In genomic region chr6:143197377-143197776, GRCh38 we compare ENCODE assay signal across 25 cellular contexts.
"Had no signal": no experiment of that assay in that cellular context is flagged by ENCODE, and none has a peak within 500 bp of the region (broad histone marks: within the 10 kb centered on the region; RNA-seq: fewer than 3 reads in every experiment).

No MANE protein-coding gene starts in this region.

- H3K27me3 Mint-ChIP-seq: activated CD4-positive, alpha-beta memory T cell treated with anti-CD3 and anti-CD28 coated beads for 36 hours; activated CD4-positive, alpha-beta T cell treated with anti-CD3 and anti-CD28 coated beads for 36 hours; activated CD8-positive, alpha-beta memory T cell treated with anti-CD3 and anti-CD28 coated beads, Interleukin-2, amount 10 ng/mL, durations not matched to agents 7 days and 5 days; dendritic cell treated with granulocyte-macrophage colony-stimulating factor and Interleukin-4, amounts not matched to agents 40 ng/mL and 50 ng/mL, for 4 days; T-cell had no signal

- H3K27me3 ChIP-seq: esophagus muscularis mucosa, foreskin keratinocyte, left lung, upper lobe of right lung had no signal

- H3K9me3 ChIP-seq: esophagus muscularis mucosa, left lung, upper lobe of right lung had no signal

- H3K4me1 ChIP-seq: left lung, upper lobe of right lung had no signal

- H3K9me3 Mint-ChIP-seq: activated CD4-positive, alpha-beta memory T cell treated with anti-CD3 and anti-CD28 coated beads for 36 hours; activated T-helper 2 cell treated with anti-CD3 and anti-CD28 coated beads, Interferon-gamma antibody, Interleukin-2, Interleukin-4, amounts not matched to agents 10 μg/mL and 5 μg/mL and 100 μg/mL, durations not matched to agents 14 hours and 24 hours and 36 hours; nephron progenitor cell; T-cell; WTC11 had no signal

- H3K4me3 Mint-ChIP-seq: activated CD4-positive, alpha-beta memory T cell treated with anti-CD3 and anti-CD28 coated beads for 36 hours; activated CD4-positive, alpha-beta T cell treated with anti-CD3 and anti-CD28 coated beads for 36 hours; activated CD8-positive, alpha-beta memory T cell treated with anti-CD3 and anti-CD28 coated beads, Interleukin-2, amount 10 ng/mL, durations not matched to agents 7 days and 5 days; dendritic cell treated with granulocyte-macrophage colony-stimulating factor and Interleukin-4, amounts not matched to agents 40 ng/mL and 50 ng/mL, for 4 days; mesothelial cell of epicardium; T-cell; WTC11 had no signal

- FAIRE-seq: bronchial epithelial cell had no signal

- H3K36me3 ChIP-seq: esophagus muscularis mucosa, left lung, upper lobe of right lung had no signal

- H3K27ac Mint-ChIP-seq: activated CD4-positive, alpha-beta memory T cell treated with anti-CD3 and anti-CD28 coated beads for 36 hours; activated CD4-positive, alpha-beta T cell treated with anti-CD3 and anti-CD28 coated beads for 36 hours; activated CD8-positive, alpha-beta memory T cell treated with anti-CD3 and anti-CD28 coated beads, Interleukin-2, amount 10 ng/mL, durations not matched to agents 7 days and 5 days; activated T-helper 2 cell treated with anti-CD3 and anti-CD28 coated beads, Interferon-gamma antibody, Interleukin-2, Interleukin-4, amounts not matched to agents 10 μg/mL and 5 μg/mL and 100 μg/mL, durations not matched to agents 14 hours and 24 hours and 36 hours; dendritic cell treated with granulocyte-macrophage colony-stimulating factor and Interleukin-4, amounts not matched to agents 40 ng/mL and 50 ng/mL, for 4 days; mesothelial cell of epicardium; T-cell; WTC11 had no signal

- H3K4me3 ChIP-seq: esophagus muscularis mucosa, left lung, upper lobe of right lung had no signal

- ATAC-seq: activated CD4-positive, alpha-beta T cell treated with anti-CD3 and anti-CD28 coated beads for 36 hours; activated CD8-positive, alpha-beta memory T cell treated with anti-CD3 and anti-CD28 coated beads, Interleukin-2, amount 10 ng/mL, durations not matched to agents 7 days and 5 days; foreskin keratinocyte; left lung; T-cell; upper lobe of right lung; WTC11 had no signal

- H3K36me3 Mint-ChIP-seq: activated CD4-positive, alpha-beta memory T cell treated with anti-CD3 and anti-CD28 coated beads for 36 hours; activated CD8-positive, alpha-beta memory T cell treated with anti-CD3 and anti-CD28 coated beads, Interleukin-2, amount 10 ng/mL, durations not matched to agents 7 days and 5 days; mesothelial cell of epicardium had no signal

- DNase-seq: activated CD4-positive, alpha-beta memory T cell treated with anti-CD3 and anti-CD28 coated beads for 36 hours; activated CD4-positive, alpha-beta T cell treated with anti-CD3 and anti-CD28 coated beads for 36 hours; activated CD8-positive, alpha-beta memory T cell treated with anti-CD3 and anti-CD28 coated beads, Interleukin-2, amount 10 ng/mL, durations not matched to agents 7 days and 5 days; activated naive CD4-positive, alpha-beta T cell treated with Interleukin-2 at 50 U/mL for 16 hours; aorta; effector CD8-positive, alpha-beta T cell; foreskin keratinocyte; glutamatergic neuron; hippocampal formation; islet precursor cell; left lung; occipital lobe; posterior cingulate gyrus; stimulated activated CD4-positive, alpha-beta T cell treated with anti-CD3 and anti-CD28 coated beads, Interleukin-12 subunit alpha, Interleukin-12 subunit beta, amount 100 ng/mL, for 4 hours; stimulated activated CD4-positive, alpha-beta T cell treated with anti-CD3 and anti-CD28 coated beads, Interleukin-1b, Interleukin-23, amount 100 ng/mL, for 48 hours; stimulated activated CD8-positive, alpha-beta memory T cell treated with anti-CD3 and anti-CD28 coated beads, Interleukin-4, amount 100 ng/mL, for 48 hours; T-cell; upper lobe of right lung had no signal

- H3K4me1 Mint-ChIP-seq: activated CD8-positive, alpha-beta memory T cell treated with anti-CD3 and anti-CD28 coated beads, Interleukin-2, amount 10 ng/mL, durations not matched to agents 7 days and 5 days; T-cell; WTC11 had no signal

- H3K27ac ChIP-seq: esophagus muscularis mucosa, foreskin keratinocyte, left lung, upper lobe of right lung had no signal
